ENCODE assay signal across 1 cellular context in the genomic region with DNA sequence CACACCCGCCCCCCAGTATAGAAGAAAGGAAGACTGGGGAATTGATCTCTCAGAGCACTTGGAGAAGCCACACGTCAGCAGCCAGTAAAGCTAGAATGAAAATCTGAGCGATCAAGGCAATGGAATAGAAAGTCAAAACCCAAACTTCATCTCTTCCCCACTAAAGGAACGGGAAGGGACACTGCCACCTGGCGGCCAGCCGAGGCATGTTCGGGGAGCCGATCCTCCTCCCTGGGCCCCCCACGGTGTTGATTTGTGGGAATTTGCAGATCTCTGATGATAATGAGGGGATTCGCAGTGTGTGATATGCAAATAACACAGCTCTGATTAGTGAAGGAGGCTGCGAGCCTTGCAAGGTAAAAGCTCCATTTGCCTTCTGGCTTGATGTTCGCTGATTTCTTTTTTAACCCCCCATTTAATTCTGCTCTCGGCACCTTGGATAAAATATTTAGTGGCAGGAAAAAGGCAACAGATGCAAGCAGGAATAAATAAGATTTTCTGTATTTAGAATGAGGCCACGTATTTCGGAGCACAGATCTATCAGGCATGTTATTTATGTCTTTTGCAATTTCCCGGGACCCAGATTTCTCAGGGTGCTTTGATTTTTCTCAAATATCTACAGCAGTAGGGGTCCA.
TF ChIP-seq lines count a peak whose summit lies in the region.

No MANE protein-coding gene starts in this region.

TF ChIP-seq in GM23338, 12 proteins besides CTCF, POLR2A, EP300 and RAD21 (continued from another document):
- TF ChIP-seq, protein P1, sequence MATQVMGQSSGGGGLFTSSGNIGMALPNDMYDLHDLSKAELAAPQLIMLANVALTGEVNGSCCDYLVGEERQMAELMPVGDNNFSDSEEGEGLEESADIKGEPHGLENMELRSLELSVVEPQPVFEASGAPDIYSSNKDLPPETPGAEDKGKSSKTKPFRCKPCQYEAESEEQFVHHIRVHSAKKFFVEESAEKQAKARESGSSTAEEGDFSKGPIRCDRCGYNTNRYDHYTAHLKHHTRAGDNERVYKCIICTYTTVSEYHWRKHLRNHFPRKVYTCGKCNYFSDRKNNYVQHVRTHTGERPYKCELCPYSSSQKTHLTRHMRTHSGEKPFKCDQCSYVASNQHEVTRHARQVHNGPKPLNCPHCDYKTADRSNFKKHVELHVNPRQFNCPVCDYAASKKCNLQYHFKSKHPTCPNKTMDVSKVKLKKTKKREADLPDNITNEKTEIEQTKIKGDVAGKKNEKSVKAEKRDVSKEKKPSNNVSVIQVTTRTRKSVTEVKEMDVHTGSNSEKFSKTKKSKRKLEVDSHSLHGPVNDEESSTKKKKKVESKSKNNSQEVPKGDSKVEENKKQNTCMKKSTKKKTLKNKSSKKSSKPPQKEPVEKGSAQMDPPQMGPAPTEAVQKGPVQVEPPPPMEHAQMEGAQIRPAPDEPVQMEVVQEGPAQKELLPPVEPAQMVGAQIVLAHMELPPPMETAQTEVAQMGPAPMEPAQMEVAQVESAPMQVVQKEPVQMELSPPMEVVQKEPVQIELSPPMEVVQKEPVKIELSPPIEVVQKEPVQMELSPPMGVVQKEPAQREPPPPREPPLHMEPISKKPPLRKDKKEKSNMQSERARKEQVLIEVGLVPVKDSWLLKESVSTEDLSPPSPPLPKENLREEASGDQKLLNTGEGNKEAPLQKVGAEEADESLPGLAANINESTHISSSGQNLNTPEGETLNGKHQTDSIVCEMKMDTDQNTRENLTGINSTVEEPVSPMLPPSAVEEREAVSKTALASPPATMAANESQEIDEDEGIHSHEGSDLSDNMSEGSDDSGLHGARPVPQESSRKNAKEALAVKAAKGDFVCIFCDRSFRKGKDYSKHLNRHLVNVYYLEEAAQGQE (IDR thresholded peaks at IDR 0.05; ENCODE audit: unreplicated experiment): no peak
- no peak for TF ChIP-seq EZH2phosphoT487 (IDR thresholded peaks at IDR 0.05; ENCODE audit: unreplicated experiment)
- no peak for TF ChIP-seq ZNF331 (CRISPR knock-in tag; IDR thresholded peaks at IDR 0.05; ENCODE audit: low read depth)
- TF ChIP-seq, protein P2, sequence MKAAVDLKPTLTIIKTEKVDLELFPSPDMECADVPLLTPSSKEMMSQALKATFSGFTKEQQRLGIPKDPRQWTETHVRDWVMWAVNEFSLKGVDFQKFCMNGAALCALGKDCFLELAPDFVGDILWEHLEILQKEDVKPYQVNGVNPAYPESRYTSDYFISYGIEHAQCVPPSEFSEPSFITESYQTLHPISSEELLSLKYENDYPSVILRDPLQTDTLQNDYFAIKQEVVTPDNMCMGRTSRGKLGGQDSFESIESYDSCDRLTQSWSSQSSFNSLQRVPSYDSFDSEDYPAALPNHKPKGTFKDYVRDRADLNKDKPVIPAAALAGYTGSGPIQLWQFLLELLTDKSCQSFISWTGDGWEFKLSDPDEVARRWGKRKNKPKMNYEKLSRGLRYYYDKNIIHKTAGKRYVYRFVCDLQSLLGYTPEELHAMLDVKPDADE (IDR thresholded peaks at IDR 0.05): no peak
TF ChIP-seq in GM23338: peak in this region for 0.
